In genomic region chr7:50591480-50592438, GRCh38 we compare ENCODE assay signal across 11 cellular contexts. TPM values are rescaled to one million over a fixed set of nuclear protein-coding genes. Genes with fewer than 3 reads are reported as not detected.
DNase-seq lines count a peak whose midpoint lies in the region; ATAC-seq and TF ChIP-seq lines count a peak whose summit lies in the region.
"Had no signal": no experiment of that assay in that cellular context is flagged by ENCODE, and none has a peak within 500 bp of the region (broad histone marks: within the 10 kb centered on the region; RNA-seq: fewer than 3 reads in every experiment).

No MANE protein-coding gene starts in this region.

- no peak for DNase-seq in GM20000 (ENCODE audit: low spot score)
- DNase-seq in activated naive CD4-positive, alpha-beta T cell treated with anti-CD3 and anti-CD28 coated beads, Interleukin-2, amount 50 U/mL, for 16 hours = no peak
- no peak for DNase-seq in immature natural killer cell
- no peak for DNase-seq in trophoblast cell
- DNase-seq: activated naive CD8-positive, alpha-beta T cell treated with anti-CD3 and anti-CD28 coated beads, Interleukin-2, amount 10 ng/mL, durations not matched to agents 7 days and 5 days had no signal

- TF ChIP-seq CTCF in GM20000 (IDR thresholded peaks at IDR 0.05; ENCODE audit: extremely low read depth, missing control alignments) = no peak

- no peak overlapping the region for H3K23ac ChIP-seq in trophoblast cell (ENCODE audit: low read length)

- no peak overlapping the region for H4K91ac ChIP-seq in trophoblast cell (ENCODE audit: low read depth, low read length)

- no peak overlapping the region for H2BK120ac ChIP-seq in trophoblast cell (ENCODE audit: insufficient read depth, low read length, poor library complexity)

- no peak overlapping the region for H3K4me3 ChIP-seq in HUES48 (ENCODE audit: low read depth, low read length)
- no peak overlapping the region for H3K4me3 ChIP-seq in endocrine pancreas (ENCODE audit: control insufficient read depth, insufficient read depth, low read length)
- H3K4me3 ChIP-seq in trophoblast cell (ENCODE audit: low read depth, low read length) = no peak overlapping the region
- H3K4me3 ChIP-seq: skin epidermis had no signal

- H3K4me1 ChIP-seq in HUES48 (ENCODE audit: control insufficient read depth, insufficient read depth, low read length) (no peaks in the 10 kb centered on the region), endocrine pancreas (ENCODE audit: control insufficient read depth, insufficient read depth, low read length) (peaks cover 17% of the 10 kb centered on the region), trophoblast cell (ENCODE audit: control insufficient read depth in 1 of 2, insufficient read depth in 2 of 2, low read length in 2 of 2) (no peaks in the 10 kb centered on the region)

- peaks cover 5 to 16% (median 7%) of the 10 kb centered on the region in 3 donors for H3K27me3 Mint-ChIP-seq in immature natural killer cell (ENCODE audit: low read depth in 3 of 3)

- H3K4me2 ChIP-seq in trophoblast cell (ENCODE audit: low read length) = no peak overlapping the region

- H3K9ac ChIP-seq in HUES48 (ENCODE audit: low read depth, low read length) (no peak overlapping the region), endocrine pancreas (ENCODE audit: control insufficient read depth, insufficient read depth, low read length) (peak overlapping the region; percentile 12), trophoblast cell (ENCODE audit: low read length) (no peak overlapping the region)

- no peaks in the 10 kb centered on the region for H3K79me2 ChIP-seq in trophoblast cell (ENCODE audit: control insufficient read depth, insufficient read depth, low read length, poor library complexity)

- H3K27me3 ChIP-seq in HUES48 (ENCODE audit: control insufficient read depth, insufficient read depth, low read length) (no peaks in the 10 kb centered on the region), endocrine pancreas (ENCODE audit: control insufficient read depth, insufficient read depth, low read length) (no peaks in the 10 kb centered on the region), trophoblast cell (ENCODE audit: insufficient read depth, low read length) (no peaks in the 10 kb centered on the region)

- H3K18ac ChIP-seq in trophoblast cell (ENCODE audit: low read length) = no peak overlapping the region

- no peak overlapping the region for H2BK5ac ChIP-seq in trophoblast cell (ENCODE audit: low read depth, low read length, poor library complexity)

- no peak overlapping the region for H3K14ac ChIP-seq in trophoblast cell (ENCODE audit: low read length)

- no peak overlapping the region for H3K27ac Mint-ChIP-seq in immature natural killer cell
- H3K27ac Mint-ChIP-seq: activated naive CD8-positive, alpha-beta T cell treated with anti-CD3 and anti-CD28 coated beads, Interleukin-2, amount 10 ng/mL, durations not matched to agents 7 days and 5 days had no signal

- no peak overlapping the region for H4K12ac ChIP-seq in trophoblast cell (ENCODE audit: low read depth, low read length)

- H4K8ac ChIP-seq in trophoblast cell (ENCODE audit: low read depth, low read length) = no peak overlapping the region

- no peak overlapping the region for H2AK5ac ChIP-seq in trophoblast cell (ENCODE audit: low read length)

- H3K4ac ChIP-seq in trophoblast cell (ENCODE audit: low read depth, low read length) = no peak overlapping the region

- no peak overlapping the region for H2BK12ac ChIP-seq in trophoblast cell (ENCODE audit: low read length)

- no peak overlapping the region for H2AFZ ChIP-seq in trophoblast cell (ENCODE audit: insufficient read depth, low read length, poor library complexity)

- H3K9me3 ChIP-seq in HUES48 (ENCODE audit: control insufficient read depth, insufficient read depth, low read length) = no peaks in the 10 kb centered on the region
- no peaks in the 10 kb centered on the region for H3K9me3 ChIP-seq in endocrine pancreas (ENCODE audit: control insufficient read depth, low read length)
- peaks cover 8% of the 10 kb centered on the region for H3K9me3 ChIP-seq in trophoblast cell (ENCODE audit: insufficient read depth, low read depth, low read length)

- H3K4me1 Mint-ChIP-seq in immature natural killer cell = no peaks in the 10 kb centered on the region

- H3K36me3 Mint-ChIP-seq in immature natural killer cell = no peaks in the 10 kb centered on the region
- H3K36me3 Mint-ChIP-seq: activated naive CD8-positive, alpha-beta T cell treated with anti-CD3 and anti-CD28 coated beads, Interleukin-2, amount 10 ng/mL, durations not matched to agents 7 days and 5 days had no signal

- H3K27ac ChIP-seq in HUES48 (ENCODE audit: low read depth, low read length) = peak overlapping the region; percentile 32
- H3K27ac ChIP-seq in trophoblast cell (ENCODE audit: low read depth, low read length) = no peak overlapping the region
- H3K27ac ChIP-seq: skin epidermis had no signal

- no CpG with 5 or more reads among the region's 21 CpGs for WGBS in trophoblast cell (ENCODE audit: extremely low coverage, insufficient coverage, insufficient read length)

- no peaks in the 10 kb centered on the region for H3K9me3 Mint-ChIP-seq in immature natural killer cell
- H3K9me3 Mint-ChIP-seq: activated naive CD8-positive, alpha-beta T cell treated with anti-CD3 and anti-CD28 coated beads, Interleukin-2, amount 10 ng/mL, durations not matched to agents 7 days and 5 days had no signal

- no peak overlapping the region for H3K4me3 Mint-ChIP-seq in immature natural killer cell
- H3K4me3 Mint-ChIP-seq: activated naive CD8-positive, alpha-beta T cell treated with anti-CD3 and anti-CD28 coated beads, Interleukin-2, amount 10 ng/mL, durations not matched to agents 7 days and 5 days had no signal

- peak; percentile 61 for ATAC-seq in GM18508 (IDR thresholded peaks at IDR 0.05; ENCODE audit: insufficient read depth, unreplicated experiment)
- ATAC-seq in GM21786 (IDR thresholded peaks at IDR 0.05; ENCODE audit: unreplicated experiment) = peak; percentile 70

- H3K36me3 ChIP-seq in HUES48 (ENCODE audit: control insufficient read depth, insufficient read depth, low read length) = peaks cover 45% of the 10 kb centered on the region
- no peaks in the 10 kb centered on the region for H3K36me3 ChIP-seq in endocrine pancreas (ENCODE audit: control insufficient read depth, insufficient read depth, low read length)
- H3K36me3 ChIP-seq in trophoblast cell (ENCODE audit: control insufficient read depth in 1 of 2, insufficient read depth in 2 of 2, low read length in 2 of 2) = peaks cover 9 to 17% of the 10 kb centered on the region in 2 experiments

- H3K79me1 ChIP-seq in trophoblast cell (ENCODE audit: low read length) = no peaks in the 10 kb centered on the region

RNA-seq across cellular contexts. Expression of gene DDC, which starts 26.6 kb away (rescaled TPM):
- polyA plus RNA-seq in immature natural killer cell = not detected
- 0.26 TPM in 1 of 2 replicates, not detected in the other for polyA plus RNA-seq in trophoblast cell (2013)
- polyA plus RNA-seq: endothelial cell of umbilical vein had no signal
